Comparison of ENCODE assay signal across 11 cellular contexts in the genomic region with DNA sequence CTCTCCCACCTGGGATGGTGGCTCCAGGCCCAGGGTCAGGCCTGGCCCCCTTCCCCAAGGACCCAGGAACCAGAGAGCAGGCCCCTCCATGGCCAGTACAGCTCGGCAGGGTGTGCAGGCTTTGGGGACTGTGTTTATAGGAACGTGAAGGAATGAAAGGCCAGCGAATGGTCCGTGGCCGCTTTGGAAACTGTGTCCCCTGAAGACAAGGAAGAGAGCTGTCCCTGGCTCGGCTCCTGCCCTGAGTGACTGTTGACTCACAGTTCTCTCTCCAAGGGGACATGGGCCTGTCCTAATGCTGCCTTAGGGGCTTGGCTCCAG. TPM values are rescaled to one million over a fixed set of nuclear protein-coding genes. Genes with fewer than 3 reads are reported as not detected.
A peak's percentile ranks its signal among the peaks of the same experiment; 100 is the strongest.
DNase-seq lines count a peak whose midpoint lies in the region; ATAC-seq and TF ChIP-seq lines count a peak whose summit lies in the region.
"Not testable (repeated sequence)": the region's sequence is repeated elsewhere in the genome, so short reads cannot be mapped to it uniquely, and the experiment has no call there.
"Had no signal": no experiment of that assay in that cellular context is flagged by ENCODE, and none has a peak within 500 bp of the region (broad histone marks: within the 10 kb centered on the region; RNA-seq: fewer than 3 reads in every experiment).

No MANE protein-coding gene starts in this region.

- H3K36me3 ChIP-seq in RWPE2 (ENCODE audit: low read depth); ovary: not testable (repeated sequence)
- peaks cover 0 to 41% (median 31%) of the 10 kb centered on the region in 3 donors for H3K36me3 ChIP-seq in tibial artery

- TF ChIP-seq CTCF in RWPE2 (IDR thresholded peaks at IDR 0.05; ENCODE audit: poor library complexity, severe bottlenecking); glutamatergic neuron (IDR thresholded peaks at IDR 0.05; ENCODE audit: partially characterized antibody, unreplicated experiment); ovary (IDR thresholded peaks at IDR 0.05); tibial artery (IDR thresholded peaks at IDR 0.05): not testable (repeated sequence)

- H3K27ac ChIP-seq in RWPE2 (ENCODE audit: poor library complexity, severe bottlenecking); ovary; tibial artery: not testable (repeated sequence)

- TF ChIP-seq EP300 in ovary (IDR thresholded peaks at IDR 0.05), result not testable (repeated sequence)

- not testable (repeated sequence) for H3K27me3 Mint-ChIP-seq in glutamatergic neuron (ENCODE audit: unreplicated experiment)

- H3K9me3 ChIP-seq in RWPE2 (ENCODE audit: severe bottlenecking); ovary; tibial artery: not testable (repeated sequence)

- not testable (repeated sequence) for H3K4me1 ChIP-seq in RWPE2 (ENCODE audit: insufficient read depth, poor library complexity, severe bottlenecking); ovary (ENCODE audit: insufficient read depth); tibial artery

- H3K36me3 Mint-ChIP-seq in glutamatergic neuron (ENCODE audit: unreplicated experiment), result not testable (repeated sequence)

- not testable (repeated sequence) for H3K27me3 ChIP-seq in RWPE2 (ENCODE audit: insufficient read depth, poor library complexity, severe bottlenecking); ovary; tibial artery

- H3K4me3 ChIP-seq in RWPE2 (ENCODE audit: severe bottlenecking); ovary; tibial artery: not testable (repeated sequence)

- not testable (repeated sequence) for TF ChIP-seq POLR2A in ovary (IDR thresholded peaks at IDR 0.05)

- intact Hi-C loops in left cardiac atrium (cut with DNase I); ovary (cut with DNase I): not testable (repeated sequence)
- intact Hi-C loops in tibial artery (cut with DNase I; ENCODE audit: low total_unique reads), result loop anchor here (5.0 kb wide), 1 partner anchor 643 kb away; no protein-coding TSS in a partner anchor

- H3K4me3 Mint-ChIP-seq in glutamatergic neuron (ENCODE audit: unreplicated experiment), result not testable (repeated sequence)

- ATAC-seq in RWPE2 (ENCODE audit: low read depth); left cardiac atrium: not testable (repeated sequence)

- H3K27ac Mint-ChIP-seq in glutamatergic neuron (ENCODE audit: unreplicated experiment), result not testable (repeated sequence)

- not testable (repeated sequence) for H3K9me3 Mint-ChIP-seq in glutamatergic neuron (ENCODE audit: unreplicated experiment)

- DNase-seq in RWPE2 (ENCODE audit: low spot score) (peak; percentile 4), glutamatergic neuron (peak; percentile 5), left cardiac atrium (peak; percentile 4), ovary (peak in 3 of 5 donors; percentile 2 to 5 (median 5)), tibial artery (peak; percentile 9 to 32)
- DNase-seq in activated effector memory CD4-positive, alpha-beta T cell treated with anti-CD3 and anti-CD28 coated beads, Interleukin-2, amount 50 U/mL, for 16 hours, result peak; percentile 28

- 83 to 90% methylated on average over 6 of the region's 6 CpGs; no CpG with 5 or more reads in 1 of the 3 donors for WGBS in ovary, 3 donors

- not testable (repeated sequence) for H3K4me1 Mint-ChIP-seq in glutamatergic neuron (ENCODE audit: low read depth, unreplicated experiment)

RNA-seq across cellular contexts. Expression of gene ALPP, which starts 43.7 kb away (rescaled TPM):
- total RNA-seq in glutamatergic neuron (ENCODE audit: unreplicated experiment), result 0.34 TPM
- total RNA-seq in left cardiac atrium, result not detected
- 10 to 100 TPM in 2 of 7 donors, 1 to 10 TPM in 1, under 1 TPM in 2, not detected in 2; 0.20 to 21.6 (median 8.5) TPM for total RNA-seq in ovary
- not detected for polyA plus RNA-seq in ovary
- total RNA-seq: CD4-positive, alpha-beta T cell; CD8-positive, alpha-beta memory T cell; GM12878; GM23248 had no signal
- polyA plus RNA-seq: CD14-positive monocyte; CD8-positive, alpha-beta memory T cell; GM23248 had no signal
